11 cellular contexts compared by ENCODE assay signal in the genomic region with DNA sequence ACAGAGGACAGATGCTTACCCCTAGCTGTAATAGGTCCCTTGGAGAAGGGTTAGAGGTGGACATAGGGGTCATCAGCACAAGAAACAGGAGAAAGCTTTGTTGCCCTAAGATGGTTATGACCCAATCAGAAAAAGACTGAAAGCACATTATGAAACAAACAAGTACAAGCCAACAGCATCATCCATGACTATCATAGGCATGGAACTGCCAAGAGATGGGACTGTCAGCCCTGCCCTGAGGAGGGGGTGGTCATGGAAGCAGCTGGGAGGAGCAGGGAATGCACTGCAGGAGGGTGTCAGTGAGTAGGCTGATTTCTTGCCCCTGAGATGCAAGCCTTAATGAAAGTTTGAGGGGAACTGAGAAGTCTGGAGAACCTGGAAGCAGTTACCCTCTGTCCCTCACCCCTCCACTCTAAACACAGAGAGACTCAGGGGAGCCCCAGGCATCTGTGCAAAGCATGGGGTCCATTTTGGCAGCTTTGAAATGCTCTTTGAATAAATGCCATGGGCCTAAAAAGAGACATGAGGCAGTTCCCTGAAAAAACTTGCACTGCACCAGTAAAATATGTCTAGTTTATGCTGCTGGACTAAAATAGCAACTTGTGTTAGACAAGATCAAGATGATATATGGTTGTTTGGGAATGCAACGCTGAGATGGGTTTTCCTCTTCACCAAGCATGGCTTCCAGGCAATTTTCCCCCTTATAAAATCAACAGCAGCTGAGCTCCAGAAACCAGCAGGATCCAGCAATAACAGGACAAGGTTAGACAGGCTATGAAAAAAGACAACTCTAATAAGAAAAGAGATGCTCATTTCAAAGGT.
DNase-seq lines count a peak whose midpoint lies in the region; ATAC-seq and TF ChIP-seq lines count a peak whose summit lies in the region.
"Had no signal": no experiment of that assay in that cellular context is flagged by ENCODE, and none has a peak within 500 bp of the region (broad histone marks: within the 10 kb centered on the region; RNA-seq: fewer than 3 reads in every experiment).

No MANE protein-coding gene starts in this region.

- H3K4me3 Mint-ChIP-seq in naive thymus-derived CD4-positive, alpha-beta T cell: no peak overlapping the region
- H3K4me3 Mint-ChIP-seq: CD4-positive, alpha-beta T cell had no signal

- H3K9me3 Mint-ChIP-seq in naive thymus-derived CD4-positive, alpha-beta T cell: peaks cover 0 to 4% (median 0%) of the 10 kb centered on the region in 11 donors
- H3K9me3 Mint-ChIP-seq: CD4-positive, alpha-beta T cell had no signal

- H3K27me3 ChIP-seq in body of pancreas (no peaks in the 10 kb centered on the region), hepatocyte (no peaks in the 10 kb centered on the region), gastrocnemius medialis (no peaks in the 10 kb centered on the region)
- H3K27me3 ChIP-seq in naive thymus-derived CD4-positive, alpha-beta T cell (ENCODE audit: control insufficient read depth in 2 of 2, insufficient read depth in 2 of 2, low read length in 2 of 2): no peaks in the 10 kb centered on the region
- H3K27me3 ChIP-seq: brain microvascular endothelial cell, neutrophil had no signal

- no peak for TF ChIP-seq CTCF in body of pancreas (IDR thresholded peaks at IDR 0.05)
- TF ChIP-seq CTCF in hepatocyte (IDR thresholded peaks at IDR 0.05; ENCODE audit: poor library complexity): no peak
- no peak for TF ChIP-seq CTCF in gastrocnemius medialis (IDR thresholded peaks at IDR 0.05 in 4 of 5, conservative IDR thresholded peaks at IDR 0.05 in 1 of 5)

- POLR2A ChIA-PET in naive thymus-derived CD4-positive, alpha-beta T cell (lab: Charles Lee): interaction anchor here (0.6 kb wide), 2 partner anchors 42 to 826 kb away, joined by 4 read pairs; no protein-coding TSS in a partner anchor

- no peaks in the 10 kb centered on the region for H3K9me3 ChIP-seq in body of pancreas
- no peaks in the 10 kb centered on the region for H3K9me3 ChIP-seq in hepatocyte (ENCODE audit: low read depth)
- H3K9me3 ChIP-seq in gastrocnemius medialis: no peaks in the 10 kb centered on the region
- H3K9me3 ChIP-seq in naive thymus-derived CD4-positive, alpha-beta T cell (ENCODE audit: control insufficient read depth in 2 of 3, low read length in 3 of 3): no peaks in the 10 kb centered on the region
- H3K9me3 ChIP-seq: neutrophil had no signal

- H3K9me2 ChIP-seq in hepatocyte (replicated peaks; ENCODE audit: insufficient read depth): no peaks in the 10 kb centered on the region

- peaks cover 0 to 6% (median 0%) of the 10 kb centered on the region in 7 donors for H3K4me1 Mint-ChIP-seq in naive thymus-derived CD4-positive, alpha-beta T cell

- CTCF ChIA-PET in naive thymus-derived CD4-positive, alpha-beta T cell (lab: Charles Lee): no interaction called here

- intact Hi-C loops in body of pancreas (cut with DNase I) (no loop called here), gastrocnemius medialis (cut with DNase I; ENCODE audit: low total_unique reads) (loop anchor here (5.0 kb wide), 1 partner anchor 113 kb away; no protein-coding TSS in a partner anchor)
- intact Hi-C loops in naive thymus-derived CD4-positive, alpha-beta T cell (cut with micrococcal nuclease): no loop called here

- peaks cover 28% of the 10 kb centered on the region for H3K4me1 ChIP-seq in body of pancreas
- H3K4me1 ChIP-seq in hepatocyte (ENCODE audit: insufficient read depth): peaks cover 64% of the 10 kb centered on the region
- peaks cover 49 to 62% of the 10 kb centered on the region in 2 donors for H3K4me1 ChIP-seq in gastrocnemius medialis
- no peaks in the 10 kb centered on the region for H3K4me1 ChIP-seq in naive thymus-derived CD4-positive, alpha-beta T cell (ENCODE audit: control insufficient read depth in 2 of 2, insufficient read depth in 2 of 2, low read length in 2 of 2)

- ATAC-seq in body of pancreas (peak; percentile 34), gastrocnemius medialis (peak in 1 of 2 donors; percentile 20)
- no peak for ATAC-seq in naive thymus-derived CD4-positive, alpha-beta T cell

- DNase-seq in GM04504 (ENCODE audit: low read depth) (peak; percentile 55), body of pancreas (no peak), hepatocyte (ENCODE audit: low spot score) (peak; percentile 61), gastrocnemius medialis (peak in 1 of 2 donors; percentile 38), DMS153 treated with DMSO at 0.1 percent for 48 hours (lab: John Stamatoyannopoulos, UW; ENCODE audit: unreplicated experiment) (no peak)
- DNase-seq in activated CD4-positive, CD25-positive, alpha-beta regulatory T cell treated with anti-CD3 and anti-CD28 coated beads, Interleukin-2, amount 50 U/mL, for 72 hours: no peak
- no peak for DNase-seq in naive thymus-derived CD4-positive, alpha-beta T cell
- DNase-seq in effector CD8-positive, alpha-beta T cell (lab: John Stamatoyannopoulos, UW): no peak
- DNase-seq: brain microvascular endothelial cell; CD4-positive, alpha-beta T cell had no signal

- H3K4me3 ChIP-seq in body of pancreas (no peak overlapping the region), hepatocyte (no peak overlapping the region), gastrocnemius medialis (no peak overlapping the region)
- no peak overlapping the region for H3K4me3 ChIP-seq in naive thymus-derived CD4-positive, alpha-beta T cell (ENCODE audit: low read length)

- no peaks in the 10 kb centered on the region for H4K20me1 ChIP-seq in hepatocyte (ENCODE audit: insufficient read depth, poor library complexity, severe bottlenecking)

- no peaks in the 10 kb centered on the region for H3K36me3 ChIP-seq in body of pancreas (replicated peaks in 1 of 2; ENCODE audit: insufficient read depth in 1 of 2, low read depth in 2 of 2)
- H3K36me3 ChIP-seq in hepatocyte (replicated peaks; ENCODE audit: insufficient read depth, low read depth): no peaks in the 10 kb centered on the region
- no peaks in the 10 kb centered on the region for H3K36me3 ChIP-seq in gastrocnemius medialis
- H3K36me3 ChIP-seq in naive thymus-derived CD4-positive, alpha-beta T cell (ENCODE audit: control insufficient read depth in 2 of 3, insufficient read depth in 3 of 3, low read length in 3 of 3): no peaks in the 10 kb centered on the region
- H3K36me3 ChIP-seq: brain microvascular endothelial cell had no signal

- WGBS in body of pancreas, 2 donors: 55 to 79% methylated on average over 1 of the region's 1 CpG
- WGBS in hepatocyte (ENCODE audit: low lambda C conversion rate, missing lambda C conversion rate): 34% methylated on average over 1 of the region's 1 CpG

- in situ Hi-C loops in gastrocnemius medialis (cut with MboI; ENCODE audit: low sequenced_read_pairs in 4 of 4): no loop called here

- TF ChIP-seq POLR2A in body of pancreas (IDR thresholded peaks at IDR 0.05) (no peak), gastrocnemius medialis (IDR thresholded peaks at IDR 0.05) (no peak)

- no peak overlapping the region for H2AFZ ChIP-seq in hepatocyte

- H3K27ac ChIP-seq in body of pancreas: peak overlapping the region in 1 of 4 donors; percentile 3
- H3K27ac ChIP-seq in hepatocyte: peak overlapping the region; percentile 85
- peak overlapping the region; percentile 81 to 88 (median 86) for H3K27ac ChIP-seq in gastrocnemius medialis
- no peak overlapping the region for H3K27ac ChIP-seq in naive thymus-derived CD4-positive, alpha-beta T cell (ENCODE audit: low read depth, low read length)
- H3K27ac ChIP-seq: brain microvascular endothelial cell, neutrophil had no signal

- H3K79me2 ChIP-seq in hepatocyte: no peaks in the 10 kb centered on the region

- H3K27ac Mint-ChIP-seq in naive thymus-derived CD4-positive, alpha-beta T cell: peak overlapping the region in 1 of 9 donors; percentile 51
- H3K27ac Mint-ChIP-seq: CD4-positive, alpha-beta T cell had no signal

- peaks cover 1 to 53% (median 30%) of the 10 kb centered on the region in 5 donors for H3K36me3 Mint-ChIP-seq in naive thymus-derived CD4-positive, alpha-beta T cell

- no peaks in the 10 kb centered on the region for H3K27me3 Mint-ChIP-seq in naive thymus-derived CD4-positive, alpha-beta T cell
- H3K27me3 Mint-ChIP-seq: CD4-positive, alpha-beta T cell had no signal

- peak overlapping the region; percentile 15 for H3K4me2 ChIP-seq in hepatocyte

Comparison
In these comparisons a context has a peak if more than half of its experiments do, and no peak if none do; other contexts are left out.
1. DNase-seq: peak in GM04504 (single experiment) and hepatocyte (single experiment); none in body of pancreas (0 of 4), activated CD4-positive, CD25-positive, alpha-beta regulatory T cell treated with anti-CD3 and anti-CD28 coated beads, Interleukin-2, amount 50 U/mL, for 72 hours (single experiment), naive thymus-derived CD4-positive, alpha-beta T cell (0 of 9), effector CD8-positive, alpha-beta T cell (single experiment) and DMS153 treated with DMSO at 0.1 percent for 48 hours (single experiment).